Comparison of ENCODE assay signal across 18 cellular contexts in genomic region chr12:124365726-124366430, GRCh38.
DNase-seq lines count a peak whose midpoint lies in the region; TF ChIP-seq lines count a peak whose summit lies in the region.
"Had no signal": no experiment of that assay in that cellular context is flagged by ENCODE, and none has a peak within 500 bp of the region (broad histone marks: within the 10 kb centered on the region; RNA-seq: fewer than 3 reads in every experiment).

No MANE protein-coding gene starts in this region.

- peak in 9 of 10 donors; percentile 72 to 90 (median 83) for DNase-seq in dorsolateral prefrontal cortex
- peak; percentile 35 for DNase-seq in middle frontal gyrus (ENCODE audit: extremely low spot score, low spot score)
- no peak for DNase-seq in NCI-H345 treated with DMSO at 0.1 percent for 48 hours (lab: John Stamatoyannopoulos, UW; ENCODE audit: unreplicated experiment)
- no peak for DNase-seq in epidermal melanocyte (ENCODE audit: insufficient read length, low spot score)
- DNase-seq in DMS53 treated with DMSO at 0.1 percent for 48 hours (lab: John Stamatoyannopoulos, UW; ENCODE audit: unreplicated experiment), result no peak
- no peak for DNase-seq in foreskin fibroblast
- DNase-seq: activated CD4-positive, alpha-beta memory T cell treated with anti-CD3 and anti-CD28 coated beads, Interleukin-2, amount 10 ng/mL, durations not matched to agents 7 days and 5 days; activated T-cell treated with anti-CD3 and anti-CD28 coated beads, Interleukin-2, amount 50 U/mL, for 48 hours; mesendoderm; NCI-H1092; NCI-H2081; NCI-H526; stimulated activated CD4-positive, alpha-beta T cell treated with anti-CD3 and anti-CD28 coated beads, Interleukin-1b, Interleukin-23, amount 100 ng/mL, for 48 hours; stomach; T-helper 1 cell had no signal

- CTCF ChIA-PET in HEK293 (lab: Yijun Ruan, JAX), result no interaction called here

- H3K27ac ChIP-seq in HEK293 (ENCODE audit: extremely low read depth, low read depth, low read length) (no peak overlapping the region), dorsolateral prefrontal cortex (peak overlapping the region in 57 of 59 donors; percentile 23 to 97 (median 81)), skeletal muscle tissue (ENCODE audit: low read depth, low read length) (no peak overlapping the region)
- H3K27ac ChIP-seq: neutrophil had no signal

- H3K9ac ChIP-seq in skeletal muscle tissue (ENCODE audit: low read depth in 1 of 3, low read length in 3 of 3), result peak overlapping the region in 2 of 3 donors; percentile 15 to 73

- no peak overlapping the region for H3K4me3 ChIP-seq in HEK293 (ENCODE audit: low read depth, low read length)
- H3K4me3 ChIP-seq in dorsolateral prefrontal cortex, result peak overlapping the region in 1 of 59 donors; percentile 1
- H3K4me3 ChIP-seq in skeletal muscle tissue (ENCODE audit: low read length in 3 of 3), result no peak overlapping the region
- no peak overlapping the region for H3K4me3 ChIP-seq in foreskin fibroblast (ENCODE audit: low read depth in 1 of 2, low read length in 2 of 2)
- H3K4me3 ChIP-seq: stomach had no signal

- H3K4me1 ChIP-seq in HEK293 (ENCODE audit: control insufficient read depth, insufficient read depth, low read length) (no peaks in the 10 kb centered on the region), skeletal muscle tissue (ENCODE audit: control insufficient read depth in 3 of 3, insufficient read depth in 3 of 3, low read length in 3 of 3) (peaks cover 74 to 96% (median 95%) of the 10 kb centered on the region in 3 donors)

- peaks cover 0 to 28% of the 10 kb centered on the region in 2 experiments; a peak in 1 of 3 replicates for H3K36me3 ChIP-seq in HEK293 (ENCODE audit: control insufficient read depth in 2 of 2, insufficient read depth in 1 of 2, low read length in 2 of 2)
- peaks cover 10 to 52% (median 46%) of the 10 kb centered on the region in 3 donors for H3K36me3 ChIP-seq in skeletal muscle tissue (ENCODE audit: control insufficient read depth in 3 of 3, insufficient read depth in 3 of 3, low read length in 3 of 3)

- H3K9me3 ChIP-seq in HEK293 (ENCODE audit: control insufficient read depth, insufficient read depth, low read depth, low read length) (no peaks in the 10 kb centered on the region), skeletal muscle tissue (ENCODE audit: control insufficient read depth in 3 of 3, low read length in 3 of 3) (no peaks in the 10 kb centered on the region)
- H3K9me3 ChIP-seq: neutrophil, stomach had no signal

- intact Hi-C loops in dorsolateral prefrontal cortex (cut with DNase I), result loop anchor here in 1 of 2 donors (5.0 kb wide), 1 partner anchor 146 kb away; no protein-coding TSS in a partner anchor

- TF ChIP-seq CTCF in HEK293 (tag by site-specific recombination; IDR thresholded peaks at IDR 0.05) (no peak), dorsolateral prefrontal cortex (IDR thresholded peaks at IDR 0.05 in 54 of 56, conservative IDR thresholded peaks at IDR 0.05 in 2 of 56; ENCODE audit: low read depth in 1 of 56, partially characterized antibody in 56 of 56) (peak in 16 of 56 donors; percentile 4 to 48 (median 22)), foreskin fibroblast (IDR thresholded peaks at IDR 0.05; ENCODE audit: low read depth, low read length) (no peak)

- H3K27me3 ChIP-seq in dorsolateral prefrontal cortex (no peaks in the 10 kb centered on the region), skeletal muscle tissue (ENCODE audit: control insufficient read depth in 3 of 3, insufficient read depth in 3 of 3, low read length in 3 of 3) (no peaks in the 10 kb centered on the region)
- H3K27me3 ChIP-seq: neutrophil, stomach had no signal

- POLR2A ChIA-PET in HEK293 (lab: Yijun Ruan, JAX), result no interaction called here

TF ChIP-seq in HEK293, 187 proteins besides CTCF, POLR2A, EP300 and RAD21:
- TF ChIP-seq ZNF600 (tag by site-specific recombination; IDR thresholded peaks at IDR 0.05) (peak; percentile 44; the same call in 1 of the 2 replicates), ZNF416 (tag by site-specific recombination; IDR thresholded peaks at IDR 0.05) (no peak)

Comparison
In these comparisons a context has a peak if more than half of its experiments do, and no peak if none do; other contexts are left out.
1. H3K27ac ChIP-seq: peak in dorsolateral prefrontal cortex (57 of 59); none in HEK293 (single experiment) and skeletal muscle tissue (single experiment).
2. DNase-seq: peak in dorsolateral prefrontal cortex (9 of 10) and middle frontal gyrus (single experiment); none in NCI-H345 treated with DMSO at 0.1 percent for 48 hours (single experiment), epidermal melanocyte (single experiment), DMS53 treated with DMSO at 0.1 percent for 48 hours (single experiment) and foreskin fibroblast (0 of 2).